ENCODE assay signal across 28 cellular contexts in the genomic region with DNA sequence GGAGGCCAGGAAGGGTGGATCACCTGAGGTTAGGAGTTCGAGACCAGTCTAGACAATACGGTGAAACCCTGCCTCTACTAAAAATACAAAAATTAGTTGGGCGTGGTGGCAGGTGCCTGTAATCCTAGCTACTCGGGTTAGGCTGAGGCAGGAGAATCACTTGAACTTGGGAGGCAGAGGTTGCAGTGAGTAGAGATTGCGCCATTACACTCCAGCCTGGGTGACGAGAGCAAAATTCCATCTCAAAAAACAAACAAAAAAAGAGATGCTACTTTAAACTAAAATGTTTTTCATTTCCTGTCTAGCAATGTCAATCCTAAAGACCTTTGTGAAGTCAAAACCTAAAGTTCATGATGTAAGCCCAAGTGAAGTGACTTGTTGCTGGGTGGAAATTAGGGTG. TPM values are rescaled to one million over a fixed set of nuclear protein-coding genes. Genes with fewer than 3 reads are reported as not detected.
DNase-seq lines count a peak whose midpoint lies in the region; ATAC-seq, FAIRE-seq and TF ChIP-seq lines count a peak whose summit lies in the region.
"Had no signal": no experiment of that assay in that cellular context is flagged by ENCODE, and none has a peak within 500 bp of the region (broad histone marks: within the 10 kb centered on the region; RNA-seq: fewer than 3 reads in every experiment).

No MANE protein-coding gene starts in this region.

- H3K27ac Mint-ChIP-seq in activated T-cell treated with anti-CD3 and anti-CD28 coated beads, Interleukin-2, amount 50 U/mL, for 24 hours: peak overlapping the region; percentile 38
- H3K27ac Mint-ChIP-seq in activated T-cell treated with anti-CD3 and anti-CD28 coated beads, Interleukin-2, amount 50 U/mL, for 72 hours: no peak overlapping the region
- H3K27ac Mint-ChIP-seq in GM23338: peak overlapping the region; percentile 80
- peak overlapping the region; percentile 62 for H3K27ac Mint-ChIP-seq in stimulated activated naive B cell treated with anti-CD40 and anti-IgM and Interleukin-4, amounts not matched to agents 10 μg/mL and 1 μg/mL and 100 μg/mL, for 72 hours
- H3K27ac Mint-ChIP-seq in CD8-positive, alpha-beta memory T cell: no peak overlapping the region
- H3K27ac Mint-ChIP-seq: activated B cell treated with CpG ODN at 0.5 μM for 24 hours, nephron had no signal

- no peak for TF ChIP-seq CTCF in GM23338 (conservative IDR thresholded peaks at IDR 0.05; ENCODE audit: low read depth in 2 of 2)
- TF ChIP-seq CTCF in K562 (IDR thresholded peaks at IDR 0.05 in 2 of 3, conservative IDR thresholded peaks at IDR 0.05 in 1 of 3; ENCODE audit: insufficient read depth in 2 of 3, low read depth in 1 of 3, low read length in 3 of 3): no peak

- H3K36me3 Mint-ChIP-seq in activated T-cell treated with anti-CD3 and anti-CD28 coated beads, Interleukin-2, amount 50 U/mL, for 24 hours (ENCODE audit: low read depth): peaks cover 59% of the 10 kb centered on the region
- peaks cover 2 to 13% of the 10 kb centered on the region in 2 donors for H3K36me3 Mint-ChIP-seq in activated T-cell treated with anti-CD3 and anti-CD28 coated beads, Interleukin-2, amount 50 U/mL, for 72 hours (ENCODE audit: insufficient read depth in 2 of 2)
- peaks cover 38% of the 10 kb centered on the region for H3K36me3 Mint-ChIP-seq in GM23338 (ENCODE audit: low read depth)
- H3K36me3 Mint-ChIP-seq in stimulated activated naive B cell treated with anti-CD40 and anti-IgM and Interleukin-4, amounts not matched to agents 10 μg/mL and 1 μg/mL and 100 μg/mL, for 72 hours: peaks cover 16 to 18% of the 10 kb centered on the region in 2 donors
- peaks cover 3 to 30% (median 5%) of the 10 kb centered on the region in 3 donors for H3K36me3 Mint-ChIP-seq in CD8-positive, alpha-beta memory T cell

- H4K20me1 ChIP-seq in GM23338 (replicated peaks; ENCODE audit: insufficient read depth) (peaks cover 3% of the 10 kb centered on the region; the same call in 1 of the 2 replicates), K562 (replicated peaks; ENCODE audit: control insufficient read depth, insufficient read depth, low read length) (no peaks in the 10 kb centered on the region)

- H3K36me3 ChIP-seq in GM23338 (ENCODE audit: insufficient read depth) (peaks cover 30% of the 10 kb centered on the region; the same call in 1 of the 2 replicates), K562 (ENCODE audit: control insufficient read depth, insufficient read depth, low read length) (peaks cover 52% of the 10 kb centered on the region)
- peaks cover 1% of the 10 kb centered on the region for H3K36me3 ChIP-seq in CD8-positive, alpha-beta memory T cell (ENCODE audit: insufficient read depth, low read length)
- H3K36me3 ChIP-seq: colonic mucosa, pancreas had no signal

- no peaks in the 10 kb centered on the region for H3K4me1 ChIP-seq in GM23338 (ENCODE audit: insufficient read depth)
- no peaks in the 10 kb centered on the region for H3K4me1 ChIP-seq in K562 (replicated peaks in 1 of 2; ENCODE audit: control insufficient read depth in 2 of 2, insufficient read depth in 2 of 2, low read length in 2 of 2)
- H3K4me1 ChIP-seq in CD8-positive, alpha-beta memory T cell (ENCODE audit: insufficient read depth, low read length): no peaks in the 10 kb centered on the region
- H3K4me1 ChIP-seq: colonic mucosa, pancreas had no signal

- no peak for TF ChIP-seq EP300 in K562 (IDR thresholded peaks at IDR 0.05; ENCODE audit: low read length)

- no peaks in the 10 kb centered on the region for H3K9me1 ChIP-seq in K562 (ENCODE audit: control insufficient read depth, insufficient read depth, low read length)

- FAIRE-seq in K562 (lab: Jason Lieb, UNC): no peak
- FAIRE-seq: pancreas, small intestine, urothelium cell line had no signal

- H3F3A ChIP-seq in GM23338 (replicated peaks; ENCODE audit: low read depth): no peaks in the 10 kb centered on the region

- POLR2A ChIA-PET in K562 (lab: Yijun Ruan, JAX): interaction anchor here (1.0 kb wide), 1 partner anchor 9 kb away, joined by 5 read pairs; no protein-coding TSS in a partner anchor
- POLR2A ChIA-PET in CD8-positive, alpha-beta memory T cell (lab: Charles Lee): no interaction called here

- H3K4me2 ChIP-seq in GM23338 (no peak overlapping the region), K562 (ENCODE audit: insufficient read depth, low read length) (no peak overlapping the region)

- no peaks in the 10 kb centered on the region for H3K27me3 Mint-ChIP-seq in activated T-cell treated with anti-CD3 and anti-CD28 coated beads, Interleukin-2, amount 50 U/mL, for 24 hours
- H3K27me3 Mint-ChIP-seq in activated T-cell treated with anti-CD3 and anti-CD28 coated beads, Interleukin-2, amount 50 U/mL, for 72 hours (ENCODE audit: low read depth): no peaks in the 10 kb centered on the region
- peaks cover 1% of the 10 kb centered on the region for H3K27me3 Mint-ChIP-seq in GM23338 (ENCODE audit: insufficient read depth, low read depth, poor library complexity)
- no peaks in the 10 kb centered on the region for H3K27me3 Mint-ChIP-seq in stimulated activated naive B cell treated with anti-CD40 and anti-IgM and Interleukin-4, amounts not matched to agents 10 μg/mL and 1 μg/mL and 100 μg/mL, for 72 hours
- no peaks in the 10 kb centered on the region for H3K27me3 Mint-ChIP-seq in CD8-positive, alpha-beta memory T cell
- H3K27me3 Mint-ChIP-seq: activated B cell treated with CpG ODN at 0.5 μM for 24 hours had no signal

- intact Hi-C loops in K562 (cut with micrococcal nuclease): no loop called here

- WGBS in K562 (ENCODE audit: insufficient coverage, low coverage, missing lambda C conversion rate): 92% methylated on average over 6 of the region's 6 CpGs

- H3K4me3 Mint-ChIP-seq in activated T-cell treated with anti-CD3 and anti-CD28 coated beads, Interleukin-2, amount 50 U/mL, for 24 hours: no peak overlapping the region
- H3K4me3 Mint-ChIP-seq in activated T-cell treated with anti-CD3 and anti-CD28 coated beads, Interleukin-2, amount 50 U/mL, for 72 hours: no peak overlapping the region
- H3K4me3 Mint-ChIP-seq in GM23338: no peak overlapping the region
- H3K4me3 Mint-ChIP-seq in stimulated activated naive B cell treated with anti-CD40 and anti-IgM and Interleukin-4, amounts not matched to agents 10 μg/mL and 1 μg/mL and 100 μg/mL, for 72 hours: no peak overlapping the region
- no peak overlapping the region for H3K4me3 Mint-ChIP-seq in CD8-positive, alpha-beta memory T cell
- H3K4me3 Mint-ChIP-seq: activated B cell treated with CpG ODN at 0.5 μM for 24 hours, nephron had no signal

- H3K9me2 ChIP-seq in GM23338 (ENCODE audit: insufficient read depth): no peaks in the 10 kb centered on the region

- H3K27me3 ChIP-seq in GM23338 (ENCODE audit: insufficient read depth) (no peaks in the 10 kb centered on the region), K562 (ENCODE audit: control insufficient read depth in 2 of 2, insufficient read depth in 2 of 2, low read length in 2 of 2) (no peaks in the 10 kb centered on the region)
- H3K27me3 ChIP-seq in CD8-positive, alpha-beta memory T cell (ENCODE audit: insufficient read depth, low read length, poor library complexity, severe bottlenecking): no peaks in the 10 kb centered on the region
- H3K27me3 ChIP-seq: colonic mucosa, pancreas had no signal

- CTCF ChIA-PET in K562 (lab: Yijun Ruan, JAX; ENCODE audit: low intra/inter-chr PET ratio): no interaction called here
- CTCF ChIA-PET in CD8-positive, alpha-beta memory T cell (lab: Charles Lee): interaction anchor here (0.6 kb wide), 1 partner anchor 307 kb away, joined by 3 read pairs; no protein-coding TSS in a partner anchor

- BruUV-seq in K562 (replicated peaks; lab: Mats Ljungman, UMichigan): no TSS peak

- H3K79me2 ChIP-seq in GM23338 (replicated peaks; ENCODE audit: insufficient read depth): no peaks in the 10 kb centered on the region
- H3K79me2 ChIP-seq in K562 (ENCODE audit: control insufficient read depth, insufficient read depth, low read length): no peaks in the 10 kb centered on the region

- DNase-seq in activated T-cell treated with anti-CD3 and anti-CD28 coated beads, Interleukin-2, amount 50 U/mL, for 24 hours: peak; percentile 1
- DNase-seq in activated T-cell treated with anti-CD3 and anti-CD28 coated beads, Interleukin-2, amount 50 U/mL, for 72 hours: no peak
- no peak for DNase-seq in GM23338 (ENCODE audit: low spot score)
- no peak for DNase-seq in K562 (ENCODE audit: extremely low read depth in 1 of 4, low spot score in 3 of 4)
- DNase-seq in stimulated activated naive B cell treated with anti-CD40 and anti-IgM and Interleukin-4, amounts not matched to agents 10 μg/mL and 1 μg/mL and 100 μg/mL, for 72 hours: no peak
- no peak for DNase-seq in CD8-positive, alpha-beta memory T cell
- DNase-seq in amygdala (lab: John Stamatoyannopoulos, UW): no peak
- DNase-seq: activated B cell treated with CpG ODN at 0.5 μM for 24 hours; activated CD4-positive, alpha-beta T cell treated with anti-CD3 and anti-CD28 coated beads, Interleukin-2, amount 50 U/mL, for 1 hour; Calu3; colonic mucosa; DND-41; effector memory CD4-positive, alpha-beta T cell; GF-D8; glutamatergic neuron; NCI-H146; NCI-H446; NCI-H748 treated with DMSO at 0.1 percent for 48 hours; pancreas; retina; SHP77; small intestine; stimulated activated naive CD8-positive, alpha-beta T cell treated with anti-CD3 and anti-CD28 coated beads, Interleukin-15, Interleukin-2, amounts not matched to agents 100 U/mL and 50 U/mL, for 24 hours; T1000 had no signal

- in situ Hi-C loops in K562 (cut with MboI): no loop called here

- TF ChIP-seq POLR2A in K562 (conservative IDR thresholded peaks at IDR 0.05): no peak

- no peaks in the 10 kb centered on the region for H3K9me3 ChIP-seq in K562 (replicated peaks; ENCODE audit: control insufficient read depth, insufficient read depth, low read depth, low read length)
- no peaks in the 10 kb centered on the region for H3K9me3 ChIP-seq in CD8-positive, alpha-beta memory T cell (ENCODE audit: low read length)
- H3K9me3 ChIP-seq: colonic mucosa, pancreas had no signal

- no peak for TF ChIP-seq RAD21 in K562 (CRISPR knock-in tag; conservative IDR thresholded peaks at IDR 0.05 in 1 of 2, IDR thresholded peaks at IDR 0.05 in 1 of 2)

- no peaks in the 10 kb centered on the region for H3K9me3 Mint-ChIP-seq in activated T-cell treated with anti-CD3 and anti-CD28 coated beads, Interleukin-2, amount 50 U/mL, for 24 hours
- no peaks in the 10 kb centered on the region for H3K9me3 Mint-ChIP-seq in activated T-cell treated with anti-CD3 and anti-CD28 coated beads, Interleukin-2, amount 50 U/mL, for 72 hours
- H3K9me3 Mint-ChIP-seq in GM23338: no peaks in the 10 kb centered on the region
- H3K9me3 Mint-ChIP-seq in stimulated activated naive B cell treated with anti-CD40 and anti-IgM and Interleukin-4, amounts not matched to agents 10 μg/mL and 1 μg/mL and 100 μg/mL, for 72 hours: no peaks in the 10 kb centered on the region
- no peaks in the 10 kb centered on the region for H3K9me3 Mint-ChIP-seq in CD8-positive, alpha-beta memory T cell
- H3K9me3 Mint-ChIP-seq: activated B cell treated with CpG ODN at 0.5 μM for 24 hours, nephron had no signal

- no peak overlapping the region for H3K9ac ChIP-seq in K562 (ENCODE audit: insufficient read depth in 1 of 2, low read depth in 2 of 2, low read length in 2 of 2)

- peak overlapping the region; percentile 60; the same call in 1 of the 2 replicates for H3K27ac ChIP-seq in GM23338 (ENCODE audit: low read depth)
- H3K27ac ChIP-seq in K562 (ENCODE audit: extremely low read depth, low read depth, low read length): no peak overlapping the region
- no peak overlapping the region for H3K27ac ChIP-seq in CD8-positive, alpha-beta memory T cell (ENCODE audit: low read depth, low read length)
- H3K27ac ChIP-seq: C4-2B, colonic mucosa, pancreas had no signal

- H2AFZ ChIP-seq in GM23338: no peak overlapping the region
- no peak overlapping the region for H2AFZ ChIP-seq in K562 (ENCODE audit: low read depth, low read length)

- no peak for ATAC-seq in activated T-cell treated with anti-CD3 and anti-CD28 coated beads, Interleukin-2, amount 50 U/mL, for 72 hours (replicated peaks in 1 of 2)
- ATAC-seq in GM23338 (no peak), K562 (no peak)
- no peak for ATAC-seq in stimulated activated naive B cell treated with anti-CD40 and anti-IgM and Interleukin-4, amounts not matched to agents 10 μg/mL and 1 μg/mL and 100 μg/mL, for 72 hours (replicated peaks)
- ATAC-seq: Panc1; pancreas; stimulated activated naive CD8-positive, alpha-beta T cell treated with anti-CD3 and anti-CD28 coated beads, Interleukin-15, Interleukin-2, amounts not matched to agents 100 U/mL and 50 U/mL, for 24 hours had no signal

- no peak overlapping the region for H3K4me3 ChIP-seq in GM23338
- no peak overlapping the region for H3K4me3 ChIP-seq in K562
- H3K4me3 ChIP-seq in CD8-positive, alpha-beta memory T cell (ENCODE audit: low read length): no peak overlapping the region
- H3K4me3 ChIP-seq: colonic mucosa, pancreas had no signal

- no peaks in the 10 kb centered on the region for H3K4me1 Mint-ChIP-seq in activated T-cell treated with anti-CD3 and anti-CD28 coated beads, Interleukin-2, amount 50 U/mL, for 24 hours (ENCODE audit: low read depth)
- no peaks in the 10 kb centered on the region for H3K4me1 Mint-ChIP-seq in activated T-cell treated with anti-CD3 and anti-CD28 coated beads, Interleukin-2, amount 50 U/mL, for 72 hours (ENCODE audit: low read depth)
- no peaks in the 10 kb centered on the region for H3K4me1 Mint-ChIP-seq in GM23338
- H3K4me1 Mint-ChIP-seq in stimulated activated naive B cell treated with anti-CD40 and anti-IgM and Interleukin-4, amounts not matched to agents 10 μg/mL and 1 μg/mL and 100 μg/mL, for 72 hours: peaks cover 8 to 10% of the 10 kb centered on the region in 2 donors
- H3K4me1 Mint-ChIP-seq in CD8-positive, alpha-beta memory T cell: peaks cover 3 to 6% (median 4%) of the 10 kb centered on the region in 3 donors
- H3K4me1 Mint-ChIP-seq: nephron had no signal

RNA-seq across cellular contexts. Expression of a gene that starts 12.9 kb away (rescaled TPM):
- total RNA-seq in activated T-cell treated with anti-CD3 and anti-CD28 coated beads, Interleukin-2, amount 50 U/mL, for 72 hours: 10 to 100 TPM; 30.2 to 35.9 TPM
- total RNA-seq in GM23338 (2014; rRNA removed; shearing (Covaris generic)): 25.0 and 26.4 TPM in 2 replicates
- polyA plus RNA-seq in GM23338 (2016; fragmentation: Nextera tagmentation; extraction: Ambion mirVana) (19.4 and 20.4 TPM in 2 replicates), K562 (2011; rRNA removed) (37.3 and 45.3 TPM in 2 replicates), K562 (2014; fragmentation: Illumina TruSeq; extraction: Trizol) (31.0 and 33.8 TPM in 2 replicates), K562 (2014; fragmentation: Nextera tagmentation; extraction: Ambion mirVana) (10 to 100 TPM; 31.1 to 42.4 TPM), K562 (2014; rRNA removed) (30.3 and 30.5 TPM in 2 replicates)
- total RNA-seq in K562 (2011; cell fraction: chromatin; rRNA removed; ENCODE audit: low replicate concordance): 16.5 and 34.2 TPM in 2 replicates
- 14.5 and 17.0 TPM in 2 replicates for total RNA-seq in K562 (2011; cell fraction: nucleolus; rRNA removed)
- 20.0 and 20.1 TPM in 2 replicates for total RNA-seq in K562 (2011; cell fraction: nucleoplasm; rRNA removed)
- total RNA-seq in K562 (2014; rRNA removed) (25.7 and 27.0 TPM in 2 replicates), K562 (2014; rRNA removed; fragmentation: Illumina TruSeq; extraction: Trizol) (35.6 and 36.9 TPM in 2 replicates), K562 (2015; rRNA removed; fragmentation: Illumina TruSeq; extraction: Trizol) (29.1 and 29.9 TPM in 2 replicates), K562 (2021) (22.6 and 23.3 TPM in 2 replicates)
- polyA plus RNA-seq in K562 (2011; cell fraction: cytosol; rRNA removed): 16.9 and 22.5 TPM in 2 replicates
- 15.7 and 16.4 TPM in 2 replicates for polyA plus RNA-seq in K562 (2011; cell fraction: nucleus; rRNA removed)
- 20.8 and 32.3 TPM in 2 replicates for polyA plus RNA-seq in K562 (2012)
- 26.9 and 27.8 TPM in 2 replicates for polyA minus RNA-seq in K562 (2011; rRNA and poly(A)+ RNA removed)
- 10.3 and 12.1 TPM in 2 replicates for polyA minus RNA-seq in K562 (2011; cell fraction: cytosol; rRNA and poly(A)+ RNA removed)
- polyA minus RNA-seq in K562 (2011; cell fraction: nucleus; rRNA and poly(A)+ RNA removed): 12.5 and 13.2 TPM in 2 replicates
- 10 to 100 TPM; 23.1 to 24.7 TPM for total RNA-seq in CD8-positive, alpha-beta memory T cell
- 6.7 TPM for polyA plus RNA-seq in CD8-positive, alpha-beta memory T cell

RNA-seq across cellular contexts. Expression of a gene that starts 14.8 kb away (rescaled TPM):
- total RNA-seq in activated T-cell treated with anti-CD3 and anti-CD28 coated beads, Interleukin-2, amount 50 U/mL, for 72 hours: 10 to 100 TPM; 22.6 to 25.4 TPM
- total RNA-seq in GM23338 (2014; rRNA removed; shearing (Covaris generic)): 23.9 and 24.0 TPM in 2 replicates
- 18.6 and 20.3 TPM in 2 replicates for polyA plus RNA-seq in GM23338 (2016; fragmentation: Nextera tagmentation; extraction: Ambion mirVana)
- total RNA-seq in K562 (2011; cell fraction: chromatin; rRNA removed; ENCODE audit: low replicate concordance): 20.4 and 24.9 TPM in 2 replicates
- total RNA-seq in K562 (2011; cell fraction: nucleolus; rRNA removed): 8.9 and 9.0 TPM in 2 replicates
- 13.2 and 20.0 TPM in 2 replicates for total RNA-seq in K562 (2011; cell fraction: nucleoplasm; rRNA removed)
- total RNA-seq in K562 (2014; rRNA removed): 14.9 and 20.8 TPM in 2 replicates
- 26.6 and 28.3 TPM in 2 replicates for total RNA-seq in K562 (2014; rRNA removed; fragmentation: Illumina TruSeq; extraction: Trizol)
- total RNA-seq in K562 (2015; rRNA removed; fragmentation: Illumina TruSeq; extraction: Trizol): 23.0 and 24.4 TPM in 2 replicates
- 24.5 and 25.6 TPM in 2 replicates for total RNA-seq in K562 (2021)
- polyA plus RNA-seq in K562 (2011; rRNA removed): 25.0 and 27.6 TPM in 2 replicates
- 23.3 and 24.8 TPM in 2 replicates for polyA plus RNA-seq in K562 (2011; cell fraction: cytosol; rRNA removed)
- polyA plus RNA-seq in K562 (2011; cell fraction: nucleus; rRNA removed): 20.6 and 24.7 TPM in 2 replicates
- 22.5 and 24.6 TPM in 2 replicates for polyA plus RNA-seq in K562 (2012)
- polyA plus RNA-seq in K562 (2014; fragmentation: Illumina TruSeq; extraction: Trizol): 32.1 and 39.4 TPM in 2 replicates
- polyA plus RNA-seq in K562 (2014; fragmentation: Nextera tagmentation; extraction: Ambion mirVana): 10 to 100 TPM; 15.2 to 23.8 TPM
- 14.6 and 19.0 TPM in 2 replicates for polyA plus RNA-seq in K562 (2014; rRNA removed)
- 18.8 and 25.3 TPM in 2 replicates for polyA minus RNA-seq in K562 (2011; rRNA and poly(A)+ RNA removed)
- 19.8 and 26.8 TPM in 2 replicates for polyA minus RNA-seq in K562 (2011; cell fraction: cytosol; rRNA and poly(A)+ RNA removed)
- polyA minus RNA-seq in K562 (2011; cell fraction: nucleus; rRNA and poly(A)+ RNA removed): 2.8 and 6.2 TPM in 2 replicates
- 10 to 100 TPM; 19.9 to 20.3 TPM for total RNA-seq in CD8-positive, alpha-beta memory T cell
- 49.8 TPM for polyA plus RNA-seq in CD8-positive, alpha-beta memory T cell

Comparison
In these comparisons a context has a peak if more than half of its experiments do, and no peak if none do; other contexts are left out.
1. H3K27ac Mint-ChIP-seq: peak in activated T-cell treated with anti-CD3 and anti-CD28 coated beads, Interleukin-2, amount 50 U/mL, for 24 hours (single experiment), GM23338 (single experiment) and stimulated activated naive B cell treated with anti-CD40 and anti-IgM and Interleukin-4, amounts not matched to agents 10 μg/mL and 1 μg/mL and 100 μg/mL, for 72 hours (single experiment); none in activated T-cell treated with anti-CD3 and anti-CD28 coated beads, Interleukin-2, amount 50 U/mL, for 72 hours (single experiment) and CD8-positive, alpha-beta memory T cell (0 of 8).